Comparison of ENCODE assay signal across 17 cellular contexts in the genomic region with DNA sequence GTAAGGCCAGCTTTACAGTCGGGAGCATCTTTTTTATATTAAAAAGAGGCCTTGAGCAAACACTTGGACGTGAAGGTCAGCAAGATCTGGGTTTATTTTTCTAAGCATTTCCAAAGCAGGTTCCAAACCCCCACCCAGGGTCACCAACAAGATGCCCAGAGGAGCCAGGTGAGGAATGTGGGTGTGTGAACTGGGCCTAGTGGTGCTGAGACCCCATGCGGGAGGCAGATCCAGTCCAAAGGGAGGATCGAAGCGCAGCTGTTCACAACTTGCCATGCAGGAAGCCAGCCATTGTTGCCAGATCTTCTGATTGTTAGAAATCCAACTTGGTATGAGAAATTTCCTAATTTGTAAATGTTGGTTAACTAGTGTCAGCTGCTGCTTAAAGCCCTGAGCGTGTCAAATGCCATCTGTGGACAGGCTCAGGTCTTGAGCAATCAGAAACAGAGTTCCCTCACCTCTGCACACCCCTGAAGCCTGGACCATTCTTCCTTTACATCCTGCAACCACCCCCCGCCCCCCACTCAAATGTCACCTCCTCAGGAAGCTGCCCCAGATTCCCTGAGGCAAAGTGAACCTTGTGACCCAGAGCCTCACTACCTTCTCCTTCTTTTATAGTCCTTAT. TPM values are rescaled to one million over a fixed set of nuclear protein-coding genes. Genes with fewer than 3 reads are reported as not detected.
DNase-seq lines count a peak whose midpoint lies in the region; ATAC-seq lines count a peak whose summit lies in the region.
"Had no signal": no experiment of that assay in that cellular context is flagged by ENCODE, and none has a peak within 500 bp of the region (broad histone marks: within the 10 kb centered on the region; RNA-seq: fewer than 3 reads in every experiment).

No MANE protein-coding gene starts in this region.

- peak overlapping the region; percentile 94 to 99 (median 97) for H3K27ac Mint-ChIP-seq in CD4-positive, alpha-beta memory T cell
- H3K27ac Mint-ChIP-seq in activated CD4-positive, alpha-beta memory T cell treated with anti-CD3 and anti-CD28 coated beads for 36 hours = peak overlapping the region; percentile 87
- peak overlapping the region; percentile 92 for H3K27ac Mint-ChIP-seq in memory B cell
- H3K27ac Mint-ChIP-seq: WTC11 had no signal

- no peaks in the 10 kb centered on the region for H3K36me3 ChIP-seq in CD4-positive, alpha-beta memory T cell (ENCODE audit: insufficient read depth, low read length)

- CTCF ChIA-PET in CD4-positive, alpha-beta memory T cell (lab: Charles Lee; ENCODE audit: partially characterized antibody) = interaction anchor here (0.9 to 3.0 kb wide), 5 partner anchors 16 to 110 kb away, joined by 3 to 16 read pairs (median 4); no protein-coding TSS in a partner anchor
- CTCF ChIA-PET in activated CD4-positive, alpha-beta memory T cell treated with anti-CD3 and anti-CD28 coated beads for 36 hours (lab: Charles Lee) = interaction anchor here (0.6 to 7.5 kb wide), 3 partner anchors 9 to 15 kb away, joined by 3 to 38 read pairs (median 4); no protein-coding TSS in a partner anchor

- no peaks in the 10 kb centered on the region for H3K27me3 ChIP-seq in CD4-positive, alpha-beta memory T cell (ENCODE audit: insufficient read depth, low read length)

- H3K4me3 Mint-ChIP-seq in CD4-positive, alpha-beta memory T cell = peak overlapping the region in 7 of 8 donors; percentile 35 to 95 (median 75)
- no peak overlapping the region for H3K4me3 Mint-ChIP-seq in activated CD4-positive, alpha-beta memory T cell treated with anti-CD3 and anti-CD28 coated beads for 36 hours
- H3K4me3 Mint-ChIP-seq in memory B cell = no peak overlapping the region
- H3K4me3 Mint-ChIP-seq: WTC11 had no signal

- intact Hi-C loops in CD4-positive, alpha-beta memory T cell (cut with micrococcal nuclease) = loop anchor here (5.0 kb wide), 1 partner anchor 39 kb away; no protein-coding TSS in a partner anchor
- intact Hi-C loops in activated CD4-positive, alpha-beta memory T cell treated with anti-CD3 and anti-CD28 coated beads for 36 hours (cut with micrococcal nuclease) = loop anchor here (5.0 kb wide), 1 partner anchor 101 kb away; no protein-coding TSS in a partner anchor

- peaks cover 77 to 98% (median 90%) of the 10 kb centered on the region in 4 donors for H3K4me1 Mint-ChIP-seq in CD4-positive, alpha-beta memory T cell
- peaks cover 95% of the 10 kb centered on the region for H3K4me1 Mint-ChIP-seq in activated CD4-positive, alpha-beta memory T cell treated with anti-CD3 and anti-CD28 coated beads for 36 hours (ENCODE audit: low read depth)
- H3K4me1 Mint-ChIP-seq in memory B cell = peaks cover 45% of the 10 kb centered on the region

- H3K36me3 Mint-ChIP-seq in CD4-positive, alpha-beta memory T cell = peaks cover 32 to 40% of the 10 kb centered on the region in 2 donors
- peaks cover 47% of the 10 kb centered on the region for H3K36me3 Mint-ChIP-seq in activated CD4-positive, alpha-beta memory T cell treated with anti-CD3 and anti-CD28 coated beads for 36 hours
- H3K36me3 Mint-ChIP-seq in memory B cell = peaks cover 19% of the 10 kb centered on the region
- H3K36me3 Mint-ChIP-seq: WTC11 had no signal

- peaks cover 0 to 2% (median 0%) of the 10 kb centered on the region in 8 donors for H3K9me3 Mint-ChIP-seq in CD4-positive, alpha-beta memory T cell
- no peaks in the 10 kb centered on the region for H3K9me3 Mint-ChIP-seq in activated CD4-positive, alpha-beta memory T cell treated with anti-CD3 and anti-CD28 coated beads for 36 hours
- peaks cover 2% of the 10 kb centered on the region for H3K9me3 Mint-ChIP-seq in memory B cell

- no peak for ATAC-seq in memory B cell (ENCODE audit: low read depth)
- ATAC-seq in GM19455 (IDR thresholded peaks at IDR 0.05; ENCODE audit: unreplicated experiment) = no peak
- no peak for ATAC-seq in GM21447 (IDR thresholded peaks at IDR 0.05; ENCODE audit: unreplicated experiment)
- ATAC-seq: WTC11 had no signal

- H3K27ac ChIP-seq in CD4-positive, alpha-beta memory T cell (ENCODE audit: low read depth, low read length) = peak overlapping the region; percentile 51

- no peak overlapping the region for H3K4me3 ChIP-seq in CD4-positive, alpha-beta memory T cell (ENCODE audit: low read length in 2 of 2)

- no peaks in the 10 kb centered on the region for H3K27me3 Mint-ChIP-seq in CD4-positive, alpha-beta memory T cell
- H3K27me3 Mint-ChIP-seq in activated CD4-positive, alpha-beta memory T cell treated with anti-CD3 and anti-CD28 coated beads for 36 hours = no peaks in the 10 kb centered on the region
- no peaks in the 10 kb centered on the region for H3K27me3 Mint-ChIP-seq in memory B cell

- no peaks in the 10 kb centered on the region for H3K9me3 ChIP-seq in CD4-positive, alpha-beta memory T cell (ENCODE audit: control insufficient read depth in 1 of 2, low read length in 2 of 2)

- POLR2A ChIA-PET in CD4-positive, alpha-beta memory T cell (lab: Charles Lee; ENCODE audit: partially characterized antibody) = interaction anchor here (0.8 to 8.4 kb wide), 4 partner anchors 18 to 94 kb away, joined by 3 to 84 read pairs (median 15); a partner anchor contains a TSS
- POLR2A ChIA-PET in activated CD4-positive, alpha-beta memory T cell treated with anti-CD3 and anti-CD28 coated beads for 36 hours (lab: Charles Lee) = interaction anchor here (1.0 to 4.7 kb wide), 3 partner anchors 9 to 45 kb away, joined by 3 to 37 read pairs (median 8); no protein-coding TSS in a partner anchor

- DNase-seq in AG20443 (ENCODE audit: low spot score) = peak; percentile 61
- no peak for DNase-seq in CD4-positive, alpha-beta memory T cell
- DNase-seq in activated CD4-positive, alpha-beta memory T cell treated with anti-CD3 and anti-CD28 coated beads for 36 hours = no peak
- DNase-seq in memory B cell (ENCODE audit: low spot score in 2 of 2) = no peak
- DNase-seq in dedifferentiated amniotic fluid mesenchymal stem cell (ENCODE audit: extremely low spot score) = no peak
- DNase-seq: activated effector memory CD4-positive, alpha-beta T cell treated with Interleukin-2 at 50 U/mL for 16 hours; Calu3; central memory CD4-positive, alpha-beta T cell; erythroblast; hippocampal formation; NCI-H1436 treated with DMSO at 0.1 percent for 48 hours; NCI-H748 treated with DMSO at 0.1 percent for 48 hours; occipital lobe; substantia nigra had no signal

- H3K4me1 ChIP-seq in CD4-positive, alpha-beta memory T cell (ENCODE audit: insufficient read depth, low read length) = peaks cover 96% of the 10 kb centered on the region

RNA-seq across cellular contexts. Expression of a gene that starts 46.5 kb away (rescaled TPM):
- 10 to 100 TPM; 64.9 to 71.6 TPM for total RNA-seq in CD4-positive, alpha-beta memory T cell
- polyA plus RNA-seq in CD4-positive, alpha-beta memory T cell = 10 to 100 TPM; 14.0 to 42.4 TPM
- total RNA-seq in activated CD4-positive, alpha-beta memory T cell treated with anti-CD3 and anti-CD28 coated beads for 36 hours = 10 to 100 TPM; 35.8 to 36.5 TPM

Comparison
In these comparisons a context has a peak if more than half of its experiments do, and no peak if none do; other contexts are left out.
1. H3K4me3 Mint-ChIP-seq: peak in CD4-positive, alpha-beta memory T cell (7 of 8); none in activated CD4-positive, alpha-beta memory T cell treated with anti-CD3 and anti-CD28 coated beads for 36 hours (single experiment) and memory B cell (single experiment).
2. Peak in every context shown above with its lines, with median percentiles within 50 percentile points of each other: H3K27ac Mint-ChIP-seq.